Comparison of ENCODE assay signal across 23 cellular contexts in genomic region chr5:133238426-133239205, GRCh38.
"Had no signal": no experiment of that assay in that cellular context is flagged by ENCODE, and none has a peak within 500 bp of the region (broad histone marks: within the 10 kb centered on the region; RNA-seq: fewer than 3 reads in every experiment).

No MANE protein-coding gene starts in this region.

- DNase-seq: activated CD4-positive, alpha-beta T cell treated with anti-CD3 and anti-CD28 coated beads for 36 hours; activated CD4-positive, alpha-beta T cell treated with anti-CD3 and anti-CD28 coated beads, Interleukin-2, amount 50 U/mL, for 4 hours; activated CD8-positive, alpha-beta memory T cell treated with anti-CD3 and anti-CD28 coated beads for 24 hours; activated CD8-positive, alpha-beta memory T cell treated with anti-CD3 and anti-CD28 coated beads, Interleukin-2, amount 50 U/mL, for 4 hours; activated naive CD4-positive, alpha-beta T cell treated with Interleukin-2 at 50 U/mL for 16 hours; activated naive CD8-positive, alpha-beta T cell treated with anti-CD3 and anti-CD28 coated beads for 36 hours; activated T-cell treated with anti-CD3 and anti-CD28 coated beads, Interleukin-2, amount 50 U/mL, for 24 hours; cerebellar nuclear complex; esophagus squamous epithelium; gastrocnemius medialis; left ventricle myocardium superior; occipital lobe; stimulated activated CD4-positive, alpha-beta T cell treated with anti-CD3 and anti-CD28 coated beads, Interleukin-4, amount 100 ng/mL, for 1 hour; stimulated activated naive CD4-positive, alpha-beta T cell treated with Interleukin-2 at 50 U/mL for 16 hours; T1000 had no signal

- FAIRE-seq: astrocyte, islet of Langerhans had no signal

- H3K27ac ChIP-seq: breast epithelium, coronary artery, esophagus squamous epithelium, gastrocnemius medialis, thoracic aorta, upper lobe of left lung had no signal

- H3K9me3 ChIP-seq: breast epithelium, esophagus squamous epithelium, gastrocnemius medialis, thoracic aorta, upper lobe of left lung had no signal

- ATAC-seq: activated CD4-positive, alpha-beta T cell treated with anti-CD3 and anti-CD28 coated beads for 36 hours; activated T-helper 17 cell treated with anti-CD3 and anti-CD28 coated beads, Interleukin-2, amount 50 U/mL, for 72 hours; gastrocnemius medialis; left ventricle myocardium superior; WTC11 had no signal

- H3K27me3 ChIP-seq: breast epithelium, esophagus squamous epithelium, gastrocnemius medialis, upper lobe of left lung had no signal

- H3K4me1 ChIP-seq: breast epithelium, esophagus squamous epithelium had no signal

- H3K36me3 ChIP-seq: breast epithelium, esophagus squamous epithelium, gastrocnemius medialis, thoracic aorta, upper lobe of left lung had no signal

- H3K4me3 ChIP-seq: breast epithelium, coronary artery, esophagus squamous epithelium, gastrocnemius medialis, thoracic aorta, upper lobe of left lung had no signal
